ENCODE assay signal across 9 cellular contexts in the genomic region with DNA sequence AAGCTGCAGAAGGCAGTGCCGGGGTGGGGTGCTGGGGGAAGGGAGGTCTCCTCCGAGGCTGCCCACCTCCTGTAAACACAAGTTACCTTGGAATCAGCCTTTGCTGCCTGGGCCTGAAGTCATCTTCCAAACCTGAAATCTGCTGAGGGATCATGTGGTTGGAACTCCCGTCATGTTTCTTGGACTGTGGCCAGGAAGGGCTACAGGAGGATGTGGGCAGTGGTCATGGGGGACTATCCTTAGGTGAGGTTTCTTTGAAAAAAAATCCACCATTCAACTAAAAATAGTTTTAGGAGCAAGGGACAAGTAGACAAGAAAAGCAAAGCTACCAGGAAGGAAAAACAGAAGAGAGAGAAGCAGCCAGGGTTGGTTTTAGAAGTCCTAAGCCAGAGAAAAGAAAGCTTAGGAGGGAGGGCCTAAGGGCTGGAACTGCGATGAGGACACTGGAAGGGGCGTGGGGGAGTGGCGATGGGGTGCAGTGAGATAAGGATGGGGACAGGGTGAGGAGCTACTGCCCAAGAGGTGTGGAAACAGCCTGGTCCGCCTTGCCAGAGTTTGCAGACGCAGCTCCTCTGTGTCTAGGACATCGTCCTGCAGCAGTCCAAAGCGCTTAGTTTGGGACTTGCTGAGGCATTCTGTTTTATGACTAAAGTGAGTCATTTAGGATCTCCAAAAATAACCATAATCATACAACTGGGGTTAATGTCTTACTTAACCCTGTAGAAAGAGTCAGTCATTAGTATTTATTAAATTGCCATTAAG.
DNase-seq lines count a peak whose midpoint lies in the region; ATAC-seq and TF ChIP-seq lines count a peak whose summit lies in the region.
"Had no signal": no experiment of that assay in that cellular context is flagged by ENCODE, and none has a peak within 500 bp of the region (broad histone marks: within the 10 kb centered on the region; RNA-seq: fewer than 3 reads in every experiment).

No MANE protein-coding gene starts in this region.

- H3K14ac ChIP-seq in IMR-90 (replicated peaks; ENCODE audit: low read depth, low read length), result peak overlapping the region; percentile 65

- peak overlapping the region; percentile 18 for H3K9ac ChIP-seq in IMR-90 (ENCODE audit: low read depth, low read length)
- H3K9ac ChIP-seq in fibroblast of lung (ENCODE audit: insufficient read depth, low read length), result no peak overlapping the region

- in situ Hi-C loops in IMR-90 (cut with MboI; ENCODE audit: low sequenced_read_pairs), result no loop called here

- peaks cover 13% of the 10 kb centered on the region for H3K9me1 ChIP-seq in IMR-90 (ENCODE audit: insufficient read depth, low read length)

- peak overlapping the region; percentile 65 for H2BK5ac ChIP-seq in IMR-90 (ENCODE audit: low read depth, low read length, poor library complexity, severe bottlenecking)

- peak overlapping the region; percentile 64 for H2AFZ ChIP-seq in IMR-90 (replicated peaks; ENCODE audit: low read length, poor library complexity)
- H2AFZ ChIP-seq in fibroblast of lung (ENCODE audit: low read length), result peak overlapping the region; percentile 14

- peaks cover 26% of the 10 kb centered on the region for H3K4me1 ChIP-seq in IMR-90 (ENCODE audit: control insufficient read depth, insufficient read depth, low read length)
- H3K4me1 ChIP-seq in fibroblast of lung (ENCODE audit: control insufficient read depth, extremely low read depth, insufficient read depth, low read length), result peaks cover 23% of the 10 kb centered on the region
- H3K4me1 ChIP-seq in A673 (ENCODE audit: insufficient read depth, low read length, poor library complexity, severe bottlenecking), result peaks cover 51% of the 10 kb centered on the region

- H4K20me1 ChIP-seq in IMR-90 (ENCODE audit: insufficient read depth, low read length), result no peaks in the 10 kb centered on the region
- H4K20me1 ChIP-seq in fibroblast of lung (ENCODE audit: control insufficient read depth, extremely low read depth, insufficient read depth, low read length), result no peaks in the 10 kb centered on the region

- H3K36me3 ChIP-seq in IMR-90 (ENCODE audit: control insufficient read depth, insufficient read depth, low read length), result no peaks in the 10 kb centered on the region; the same call in 1 of the 2 replicates
- no peaks in the 10 kb centered on the region for H3K36me3 ChIP-seq in fibroblast of lung (ENCODE audit: control insufficient read depth, insufficient read depth, low read length)
- no peaks in the 10 kb centered on the region for H3K36me3 ChIP-seq in A673 (ENCODE audit: insufficient read depth, low read length, poor library complexity, severe bottlenecking)

- H3K56ac ChIP-seq in IMR-90 (ENCODE audit: extremely low read depth, insufficient read depth, low read length), result no peak overlapping the region; the same call in 1 of the 2 replicates

- H3K4ac ChIP-seq in IMR-90 (ENCODE audit: low read depth, low read length), result peak overlapping the region; percentile 80

- H2AK9ac ChIP-seq in IMR-90 (replicated peaks; ENCODE audit: low read depth, low read length, poor library complexity), result peak overlapping the region; percentile 37

- POLR2A ChIA-PET in IMR-90 (lab: Charles Lee; ENCODE audit: unreplicated experiment), result interaction anchor here (0.6 to 0.7 kb wide), 2 partner anchors 28 to 284 kb away, joined by 3 to 4 read pairs; no protein-coding TSS in a partner anchor
- POLR2A ChIA-PET in A673 (lab: Charles Lee; ENCODE audit: low non-redundant PET), result interaction anchor here (0.9 kb wide), 1 partner anchor 1028 kb away, joined by 6 read pairs; no protein-coding TSS in a partner anchor

- H4K5ac ChIP-seq in IMR-90 (ENCODE audit: low read depth, low read length), result peak overlapping the region; percentile 45

- TF ChIP-seq POLR2A in IMR-90 (IDR thresholded peaks at IDR 0.05; ENCODE audit: low read depth, low read length), result no peak

- H2BK20ac ChIP-seq in IMR-90 (ENCODE audit: low read depth, low read length), result peak overlapping the region; percentile 92

- no peaks in the 10 kb centered on the region for H3K27me3 ChIP-seq in IMR-90 (ENCODE audit: control insufficient read depth, insufficient read depth, low read length)
- H3K27me3 ChIP-seq in fibroblast of lung (ENCODE audit: control insufficient read depth, insufficient read depth, low read length), result no peaks in the 10 kb centered on the region
- peaks cover 3% of the 10 kb centered on the region for H3K27me3 ChIP-seq in A673 (replicated peaks; ENCODE audit: insufficient read depth, low read depth, low read length, poor library complexity)

- peak overlapping the region; percentile 86; the same call in 2 of the 3 replicates for H2BK15ac ChIP-seq in IMR-90 (ENCODE audit: low read depth, low read length)

- H3K4me3 ChIP-seq in IMR-90 (ENCODE audit: insufficient read depth, low read depth, low read length), result no peak overlapping the region
- no peak overlapping the region for H3K4me3 ChIP-seq in fibroblast of lung (replicated peaks in 1 of 4; ENCODE audit: control extremely low read depth in 1 of 4, insufficient read depth in 1 of 4, low read depth in 3 of 4, low read length in 4 of 4)
- no peak overlapping the region for H3K4me3 ChIP-seq in A673 (ENCODE audit: low read depth, low read length, poor library complexity, severe bottlenecking)

- ATAC-seq in stimulated activated naive CD8-positive, alpha-beta T cell treated with anti-CD3 and anti-CD28 coated beads, Interleukin-15, amount 100 ng/mL, for 72 hours, result peak; percentile 40
- ATAC-seq in stimulated activated naive CD8-positive, alpha-beta T cell treated with anti-CD3 and anti-CD28 coated beads, Interleukin-15, Interleukin-2, amounts not matched to agents 100 U/mL and 50 U/mL, for 24 hours, result no peak
- peak; percentile 70 for ATAC-seq in IMR-90 (ENCODE audit: low read depth)

- no peak for TF ChIP-seq CTCF in IMR-90 (conservative IDR thresholded peaks at IDR 0.05; ENCODE audit: low read depth, low read length)
- no peak for TF ChIP-seq CTCF in fibroblast of lung (conservative IDR thresholded peaks at IDR 0.05 in 1 of 2, IDR thresholded peaks at IDR 0.05 in 1 of 2; ENCODE audit: low read depth in 1 of 2, low read length in 2 of 2)
- no peak for TF ChIP-seq CTCF in A673 (conservative IDR thresholded peaks at IDR 0.05; ENCODE audit: low read depth, low read length)

- H3K9me3 ChIP-seq in IMR-90 (ENCODE audit: control insufficient read depth, insufficient read depth, low read length), result no peaks in the 10 kb centered on the region
- H3K9me3 ChIP-seq in fibroblast of lung (ENCODE audit: control insufficient read depth, insufficient read depth, low read depth, low read length), result no peaks in the 10 kb centered on the region
- H3K9me3 ChIP-seq in A673 (ENCODE audit: low read depth, low read length, poor library complexity, severe bottlenecking), result no peaks in the 10 kb centered on the region

- H3K27me3 Mint-ChIP-seq in stimulated activated naive CD8-positive, alpha-beta T cell treated with anti-CD3 and anti-CD28 coated beads, Interleukin-15, amount 100 ng/mL, for 72 hours, result peaks cover 55% of the 10 kb centered on the region

- peak overlapping the region; percentile 97; the same call in 1 of the 2 replicates for H2AK5ac ChIP-seq in IMR-90 (ENCODE audit: low read depth, low read length)

- H3K4me1 Mint-ChIP-seq in stimulated activated naive CD8-positive, alpha-beta T cell treated with anti-CD3 and anti-CD28 coated beads, Interleukin-15, amount 100 ng/mL, for 72 hours, result peaks cover 30% of the 10 kb centered on the region

- WGBS in IMR-90 (ENCODE audit: extremely low coverage in 2 of 2, insufficient read length in 1 of 2), 2 experiments, result 0% methylated on average over 1 of the region's 10 CpGs; no CpG with 5 or more reads in 1 of the 2 experiments

- intact Hi-C loops in IMR-90 (cut with micrococcal nuclease), result no loop called here
- intact Hi-C loops in A673 (cut with micrococcal nuclease; ENCODE audit: unreplicated experiment), result loop anchor here (5.0 kb wide), 1 partner anchor 152 kb away; the partner anchor contains the start of gene FZD7

- H3K4me2 ChIP-seq in IMR-90 (ENCODE audit: low read depth, low read length), result peak overlapping the region; percentile 54
- peak overlapping the region; percentile 53 for H3K4me2 ChIP-seq in fibroblast of lung (ENCODE audit: extremely low read depth, insufficient read depth, low read length)

- H3K4me3 Mint-ChIP-seq in stimulated activated naive CD8-positive, alpha-beta T cell treated with anti-CD3 and anti-CD28 coated beads, Interleukin-15, amount 100 ng/mL, for 72 hours, result no peak overlapping the region

- peak overlapping the region; percentile 63 for H4K91ac ChIP-seq in IMR-90 (ENCODE audit: insufficient read depth, low read depth, low read length)

- BruUV-seq in IMR-90 (replicated peaks; lab: Mats Ljungman, UMichigan) (no TSS peak), A673 (replicated peaks; lab: Mats Ljungman, UMichigan) (no TSS peak)

- no peaks in the 10 kb centered on the region for H3K79me2 ChIP-seq in fibroblast of lung (ENCODE audit: control insufficient read depth, insufficient read depth, low read length)

- peak overlapping the region; percentile 29 to 88; a peak in 3 of 4 replicates for H4K8ac ChIP-seq in IMR-90 (ENCODE audit: low read depth in 2 of 2, low read length in 2 of 2)

- peak overlapping the region; percentile 89 for H2BK120ac ChIP-seq in IMR-90 (ENCODE audit: low read depth, low read length)

- dilution Hi-C loops in IMR-90 (cut with HindIII; ENCODE audit: low sequenced_read_pairs, unreplicated experiment), result no loop called here

- H3K79me1 ChIP-seq in IMR-90 (ENCODE audit: low read depth in 1 of 2, low read length in 2 of 2), result peaks cover 0 to 32% of the 10 kb centered on the region in 2 experiments; a peak in 2 of 4 replicates

- no peak for DNase-seq in stimulated activated naive CD8-positive, alpha-beta T cell treated with anti-CD3 and anti-CD28 coated beads, Interleukin-15, amount 100 ng/mL, for 72 hours
- DNase-seq in stimulated activated naive CD8-positive, alpha-beta T cell treated with anti-CD3 and anti-CD28 coated beads, Interleukin-15, Interleukin-2, amounts not matched to agents 100 U/mL and 50 U/mL, for 24 hours, result no peak
- DNase-seq in IMR-90, result peak; percentile 72
- peak; percentile 67 to 74 for DNase-seq in fibroblast of lung (ENCODE audit: low read depth in 2 of 2)
- DNase-seq in DMS153 (lab: John Stamatoyannopoulos, UW), result no peak
- DNase-seq in A673 (ENCODE audit: low spot score), result no peak
- DNase-seq in NCI-H1092 treated with DMSO at 0.1 percent for 48 hours (lab: John Stamatoyannopoulos, UW), result no peak
- DNase-seq in NCI-H187 (lab: John Stamatoyannopoulos, UW), result no peak
- DNase-seq: hypothalamus had no signal

- peak overlapping the region; percentile 68 for H3K27ac ChIP-seq in IMR-90 (ENCODE audit: insufficient read depth, low read length)
- H3K27ac ChIP-seq in fibroblast of lung (ENCODE audit: insufficient read depth, low read length), result peak overlapping the region; percentile 62
- no peak overlapping the region for H3K27ac ChIP-seq in A673 (ENCODE audit: low read depth, low read length, poor library complexity, severe bottlenecking)

- TF ChIP-seq RAD21 in IMR-90 (IDR thresholded peaks at IDR 0.05; ENCODE audit: low read length), result no peak

- H3K27ac Mint-ChIP-seq in stimulated activated naive CD8-positive, alpha-beta T cell treated with anti-CD3 and anti-CD28 coated beads, Interleukin-15, amount 100 ng/mL, for 72 hours, result no peak overlapping the region

- peak overlapping the region; percentile 62 for H3K18ac ChIP-seq in IMR-90 (ENCODE audit: low read depth, low read length)

- peak overlapping the region; percentile 55 for H3K23ac ChIP-seq in IMR-90 (ENCODE audit: low read depth, low read length)

- H3K9me3 Mint-ChIP-seq in stimulated activated naive CD8-positive, alpha-beta T cell treated with anti-CD3 and anti-CD28 coated beads, Interleukin-15, amount 100 ng/mL, for 72 hours, result no peaks in the 10 kb centered on the region

- CTCF ChIA-PET in IMR-90 (lab: Yijun Ruan, JAX) (interaction anchor here (1.0 to 1.2 kb wide), 2 partner anchors 12 to 20 kb away, joined by 3 to 6 read pairs; no protein-coding TSS in a partner anchor), A673 (lab: Charles Lee) (no interaction called here)

Comparison
In these comparisons a context has a peak if more than half of its experiments do, and no peak if none do; other contexts are left out.
1. DNase-seq: peak in IMR-90 (single experiment) and fibroblast of lung (2 of 2); none in stimulated activated naive CD8-positive, alpha-beta T cell treated with anti-CD3 and anti-CD28 coated beads, Interleukin-15, amount 100 ng/mL, for 72 hours (0 of 2), stimulated activated naive CD8-positive, alpha-beta T cell treated with anti-CD3 and anti-CD28 coated beads, Interleukin-15, Interleukin-2, amounts not matched to agents 100 U/mL and 50 U/mL, for 24 hours (single experiment), DMS153 (single experiment), A673 (single experiment), NCI-H1092 treated with DMSO at 0.1 percent for 48 hours (single experiment) and NCI-H187 (0 of 2).